Comparison of ENCODE assay signal across 20 cellular contexts in the genomic region with DNA sequence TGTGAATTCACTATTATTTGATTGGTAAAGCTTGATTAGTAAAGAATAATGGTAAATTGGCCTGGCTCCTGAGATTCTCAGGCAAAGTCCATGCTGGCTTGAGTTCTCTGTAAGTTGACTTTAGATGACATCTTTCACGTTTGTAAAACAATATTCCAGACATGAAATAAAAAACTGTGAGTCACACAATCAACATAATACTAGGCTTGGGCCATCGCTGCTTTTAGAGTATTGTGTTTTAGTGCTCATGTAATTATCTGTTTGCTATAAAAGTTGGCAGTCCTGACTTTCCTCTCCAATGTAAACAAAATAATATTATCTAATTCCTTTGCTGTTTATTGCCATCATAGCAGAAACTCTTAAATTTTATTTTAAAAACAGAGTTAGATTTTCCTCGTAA.
"Had no signal": no experiment of that assay in that cellular context is flagged by ENCODE, and none has a peak within 500 bp of the region (broad histone marks: within the 10 kb centered on the region; RNA-seq: fewer than 3 reads in every experiment).

No MANE protein-coding gene starts in this region.

- ATAC-seq: activated CD8-positive, alpha-beta T cell treated with anti-CD3 and anti-CD28 coated beads for 36 hours; activated naive CD8-positive, alpha-beta T cell treated with anti-CD3 and anti-CD28 coated beads, Interleukin-2, amount 50 U/mL, for 24 hours; activated T-cell treated with anti-CD3 and anti-CD28 coated beads, Interleukin-2, amount 50 U/mL, for 4 hours; activated T-helper 17 cell treated with anti-CD3 and anti-CD28 coated beads, Interleukin-2, amount 50 U/mL, for 72 hours; naive thymus-derived CD4-positive, alpha-beta T cell; psoas muscle; T-helper 17 cell had no signal

- H3K27me3 ChIP-seq: pancreas, testis had no signal

- H3K36me3 ChIP-seq: pancreas had no signal

- H3K9me3 ChIP-seq: pancreas, testis had no signal

- H3K4me3 ChIP-seq: pancreas, psoas muscle, testis had no signal

- DNase-seq: activated B cell treated with CpG ODN at 0.5 μM for 24 hours; activated CD4-positive, alpha-beta T cell treated with anti-CD3 and anti-CD28 coated beads, Interleukin-2, amount 50 U/mL, for 1 hour; activated CD8-positive, alpha-beta T cell treated with anti-CD3 and anti-CD28 coated beads for 36 hours; activated gamma-delta T cell treated with Interleukin-2 at 50 U/mL for 16 hours; activated naive CD8-positive, alpha-beta T cell treated with anti-CD3 and anti-CD28 coated beads, Interleukin-2, amount 50 U/mL, for 24 hours; activated T-cell treated with anti-CD3 and anti-CD28 coated beads, Interleukin-2, amount 50 U/mL, for 4 hours; amygdala; central memory CD4-positive, alpha-beta T cell; endodermal cell; kidney; naive thymus-derived CD4-positive, alpha-beta T cell; pancreas; psoas muscle; stimulated activated CD4-positive, alpha-beta T cell treated with anti-CD3 and anti-CD28 coated beads, Interleukin-15, amount 100 ng/mL, for 24 hours; stimulated activated naive CD4-positive, alpha-beta T cell treated with Interleukin-2 at 50 U/mL for 16 hours; T-helper 17 cell; T1000; testis; trophoblast cell had no signal

- H3K4me1 ChIP-seq: pancreas had no signal

- H3K27ac ChIP-seq: pancreas, psoas muscle, testis had no signal
